In the genomic region with DNA sequence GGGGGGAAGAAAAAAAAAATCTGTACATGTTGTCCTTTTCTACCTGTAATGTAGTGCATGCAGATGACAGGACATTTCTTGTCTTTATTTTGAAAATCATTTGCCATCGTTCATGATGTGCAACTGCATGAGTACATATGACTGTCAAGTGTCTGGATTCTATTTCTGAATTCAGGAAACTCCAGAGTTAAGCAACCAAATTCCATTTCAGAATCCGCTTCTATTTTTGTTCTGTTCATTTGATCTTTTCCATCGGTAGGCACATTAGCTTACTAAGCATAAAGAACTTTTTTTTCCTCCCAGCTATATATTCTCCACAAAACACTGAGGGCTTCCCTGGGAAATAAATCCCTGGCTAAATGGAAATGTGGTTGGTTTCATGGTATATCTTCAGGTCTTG, we compare ENCODE assay signal across 1 cellular context.
TF ChIP-seq lines count a peak whose summit lies in the region.

No MANE protein-coding gene starts in this region.

TF ChIP-seq in H1, 55 proteins besides CTCF, POLR2A, EP300 and RAD21 (continued from another document):
- TF ChIP-seq POLR2AphosphoS5 (IDR thresholded peaks at IDR 0.05; ENCODE audit: low read depth, low read length) (no peak), FOSL1 (IDR thresholded peaks at IDR 0.05; ENCODE audit: insufficient read depth, low read depth, low read length) (no peak), CBX8 (IDR thresholded peaks at IDR 0.05; ENCODE audit: borderline replicate concordance, low read depth, low read length) (no peak), SIX5 (IDR thresholded peaks at IDR 0.05; ENCODE audit: low read depth, low read length) (no peak), RNF2 (IDR thresholded peaks at IDR 0.05; ENCODE audit: borderline replicate concordance, low read depth, low read length, missing control alignments, poor library complexity, severe bottlenecking) (no peak), SUZ12 (IDR thresholded peaks at IDR 0.05; ENCODE audit: low read length) (no peak), KDM1A (IDR thresholded peaks at IDR 0.05; ENCODE audit: borderline replicate concordance, low read length) (no peak), POU5F1 (IDR thresholded peaks at IDR 0.05; ENCODE audit: low read depth, low read length) (no peak), CHD1 (IDR thresholded peaks at IDR 0.05; ENCODE audit: low read depth, low read length) (no peak), HDAC2 (IDR thresholded peaks at IDR 0.05; ENCODE audit: borderline replicate concordance in 1 of 2, low read depth in 2 of 2, low read length in 2 of 2) (no peak)
- TF ChIP-seq, protein P1, sequence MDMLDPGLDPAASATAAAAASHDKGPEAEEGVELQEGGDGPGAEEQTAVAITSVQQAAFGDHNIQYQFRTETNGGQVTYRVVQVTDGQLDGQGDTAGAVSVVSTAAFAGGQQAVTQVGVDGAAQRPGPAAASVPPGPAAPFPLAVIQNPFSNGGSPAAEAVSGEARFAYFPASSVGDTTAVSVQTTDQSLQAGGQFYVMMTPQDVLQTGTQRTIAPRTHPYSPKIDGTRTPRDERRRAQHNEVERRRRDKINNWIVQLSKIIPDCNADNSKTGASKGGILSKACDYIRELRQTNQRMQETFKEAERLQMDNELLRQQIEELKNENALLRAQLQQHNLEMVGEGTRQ (IDR thresholded peaks at IDR 0.05; ENCODE audit: low read length): no peak
